ENCODE assay signal across 12 cellular contexts in genomic region chr5:36647046-36647445, GRCh38. TPM values are rescaled to one million over a fixed set of nuclear protein-coding genes. Genes with fewer than 3 reads are reported as not detected.
DNase-seq lines count a peak whose midpoint lies in the region; ATAC-seq and TF ChIP-seq lines count a peak whose summit lies in the region.
"Had no signal": no experiment of that assay in that cellular context is flagged by ENCODE, and none has a peak within 500 bp of the region (broad histone marks: within the 10 kb centered on the region; RNA-seq: fewer than 3 reads in every experiment).

No MANE protein-coding gene starts in this region.

- peak overlapping the region; percentile 36 for H3K27ac ChIP-seq in right cardiac atrium (ENCODE audit: low read length)
- H3K27ac ChIP-seq in smooth muscle cell (ENCODE audit: low read depth), result peak overlapping the region; percentile 2

- peak overlapping the region; percentile 10 for H3K4me2 ChIP-seq in smooth muscle cell

- DNase-seq in M059J (ENCODE audit: low read depth), result peak; percentile 14
- DNase-seq in right cardiac atrium, result no peak
- no peak for DNase-seq in smooth muscle cell (lab: John Stamatoyannopoulos, UW; ENCODE audit: unreplicated experiment)
- DNase-seq in stimulated activated CD4-positive, alpha-beta T cell treated with anti-CD3 and anti-CD28 coated beads, Interleukin-4, amount 100 ng/mL, for 24 hours, result no peak
- no peak for DNase-seq in COR-L47 (lab: John Stamatoyannopoulos, UW)
- DNase-seq: NCI-H2171, NCI-H446 treated with DMSO at 0.1 percent for 48 hours, NCI-H82, SHP77 had no signal

- H3K4me3 ChIP-seq in right cardiac atrium (ENCODE audit: low read length) (no peak overlapping the region), smooth muscle cell (no peak overlapping the region)

- H3F3A ChIP-seq in smooth muscle cell (ENCODE audit: low read depth), result peaks cover 3% of the 10 kb centered on the region

- H3K36me3 ChIP-seq in smooth muscle cell (ENCODE audit: low read depth), result no peaks in the 10 kb centered on the region

- H3K9me3 ChIP-seq in right cardiac atrium (ENCODE audit: control insufficient read depth, low read length) (no peaks in the 10 kb centered on the region), smooth muscle cell (replicated peaks; ENCODE audit: low read depth) (no peaks in the 10 kb centered on the region)

- no peak overlapping the region for H3K9ac ChIP-seq in smooth muscle cell (ENCODE audit: low read depth)

- no peak overlapping the region for H2AFZ ChIP-seq in smooth muscle cell (ENCODE audit: low read depth)

- no peaks in the 10 kb centered on the region for H3K79me2 ChIP-seq in smooth muscle cell (ENCODE audit: low read depth)

- H3K27me3 ChIP-seq in right cardiac atrium (ENCODE audit: control insufficient read depth, insufficient read depth), result no peaks in the 10 kb centered on the region
- no peaks in the 10 kb centered on the region for H3K27me3 ChIP-seq in smooth muscle cell (ENCODE audit: low read depth)

- no peaks in the 10 kb centered on the region for H4K20me1 ChIP-seq in smooth muscle cell (ENCODE audit: low read depth)

- no peak for TF ChIP-seq CTCF in smooth muscle cell (IDR thresholded peaks at IDR 0.05; ENCODE audit: borderline replicate concordance, insufficient read depth, poor library complexity, severe bottlenecking)

- intact Hi-C loops in right cardiac atrium (cut with DNase I), result no loop called here

- peak; percentile 53 for ATAC-seq in GM18498 (IDR thresholded peaks at IDR 0.05; ENCODE audit: unreplicated experiment)
- ATAC-seq in right cardiac atrium, result no peak
- ATAC-seq in HG02623 (IDR thresholded peaks at IDR 0.05; ENCODE audit: unreplicated experiment), result no peak
- ATAC-seq: Panc1 had no signal

- H3K4me1 ChIP-seq in right cardiac atrium (ENCODE audit: control insufficient read depth, insufficient read depth, low read length) (peaks cover 1% of the 10 kb centered on the region), smooth muscle cell (ENCODE audit: low read depth) (no peaks in the 10 kb centered on the region)

RNA-seq across cellular contexts. Expression of gene SLC1A3, which starts 40.6 kb away (rescaled TPM):
- 17.0 and 27.2 TPM in 2 replicates for total RNA-seq in M059J (2014; rRNA removed; shearing (Covaris generic))
- total RNA-seq in right cardiac atrium, result 10 to 100 TPM; 31.1 to 44.5 (median 35.2) TPM
- 21.7 TPM for polyA plus RNA-seq in right cardiac atrium
- total RNA-seq in smooth muscle cell, result 6.8 and 7.2 TPM in 2 replicates
- 2.1 and 3.1 TPM in 2 replicates for polyA plus RNA-seq in smooth muscle cell
